1 cellular context compared by ENCODE assay signal in the genomic region with DNA sequence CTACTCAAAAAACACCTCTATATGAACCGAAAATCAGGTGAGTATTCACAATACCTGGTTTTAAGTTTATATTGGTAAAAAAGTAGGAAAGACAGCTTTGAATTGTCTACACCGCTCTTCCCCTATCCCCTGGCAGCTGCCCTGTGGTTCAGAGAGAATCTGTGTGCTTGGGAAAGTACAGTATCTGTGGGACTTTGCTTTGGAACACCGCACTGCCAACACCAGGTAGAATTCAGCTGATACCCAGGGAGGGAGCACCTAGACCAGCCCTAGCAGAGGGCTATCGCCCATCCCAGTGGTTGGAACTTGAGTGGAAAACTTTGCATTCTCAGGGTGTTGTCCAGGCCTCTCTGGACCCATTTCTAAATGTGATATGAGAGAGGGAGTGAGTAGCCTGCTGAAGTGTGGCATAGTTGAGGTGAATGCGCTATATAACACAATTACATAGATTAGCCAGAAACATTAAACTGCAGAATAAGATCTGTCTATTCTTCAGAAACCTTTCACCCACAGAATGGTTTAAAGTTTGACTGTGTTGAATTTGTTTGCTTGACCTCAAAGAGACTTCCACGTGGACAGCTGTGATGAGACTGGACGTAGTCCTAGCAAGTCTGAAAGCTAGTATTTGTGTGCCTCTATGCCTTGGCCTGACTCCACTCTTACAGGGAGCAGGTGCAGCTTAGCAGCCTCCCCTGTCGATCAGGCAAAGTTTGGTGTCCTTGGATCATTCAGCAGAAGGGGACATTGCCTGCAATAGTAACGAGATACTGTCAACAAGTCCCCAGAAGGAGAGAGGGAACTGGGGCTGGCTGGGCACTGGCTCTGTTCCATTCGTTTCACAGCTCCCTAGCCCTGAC.
TF ChIP-seq lines count a peak whose summit lies in the region.

No MANE protein-coding gene starts in this region.

TF ChIP-seq in HepG2, 621 proteins besides CTCF, POLR2A, EP300 and RAD21 (continued from another document and continues in another):
- TF ChIP-seq, protein P1, sequence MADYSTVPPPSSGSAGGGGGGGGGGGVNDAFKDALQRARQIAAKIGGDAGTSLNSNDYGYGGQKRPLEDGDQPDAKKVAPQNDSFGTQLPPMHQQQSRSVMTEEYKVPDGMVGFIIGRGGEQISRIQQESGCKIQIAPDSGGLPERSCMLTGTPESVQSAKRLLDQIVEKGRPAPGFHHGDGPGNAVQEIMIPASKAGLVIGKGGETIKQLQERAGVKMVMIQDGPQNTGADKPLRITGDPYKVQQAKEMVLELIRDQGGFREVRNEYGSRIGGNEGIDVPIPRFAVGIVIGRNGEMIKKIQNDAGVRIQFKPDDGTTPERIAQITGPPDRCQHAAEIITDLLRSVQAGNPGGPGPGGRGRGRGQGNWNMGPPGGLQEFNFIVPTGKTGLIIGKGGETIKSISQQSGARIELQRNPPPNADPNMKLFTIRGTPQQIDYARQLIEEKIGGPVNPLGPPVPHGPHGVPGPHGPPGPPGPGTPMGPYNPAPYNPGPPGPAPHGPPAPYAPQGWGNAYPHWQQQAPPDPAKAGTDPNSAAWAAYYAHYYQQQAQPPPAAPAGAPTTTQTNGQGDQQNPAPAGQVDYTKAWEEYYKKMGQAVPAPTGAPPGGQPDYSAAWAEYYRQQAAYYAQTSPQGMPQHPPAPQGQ (CRISPR knock-in tag; IDR thresholded peaks at IDR 0.05; ENCODE audit: borderline replicate concordance), result no peak
- TF ChIP-seq ZMYM4 (CRISPR knock-in tag; IDR thresholded peaks at IDR 0.05), result peak; percentile 86
- TF ChIP-seq MED13 (CRISPR knock-in tag; IDR thresholded peaks at IDR 0.05), result no peak
- TF ChIP-seq, protein P2, sequence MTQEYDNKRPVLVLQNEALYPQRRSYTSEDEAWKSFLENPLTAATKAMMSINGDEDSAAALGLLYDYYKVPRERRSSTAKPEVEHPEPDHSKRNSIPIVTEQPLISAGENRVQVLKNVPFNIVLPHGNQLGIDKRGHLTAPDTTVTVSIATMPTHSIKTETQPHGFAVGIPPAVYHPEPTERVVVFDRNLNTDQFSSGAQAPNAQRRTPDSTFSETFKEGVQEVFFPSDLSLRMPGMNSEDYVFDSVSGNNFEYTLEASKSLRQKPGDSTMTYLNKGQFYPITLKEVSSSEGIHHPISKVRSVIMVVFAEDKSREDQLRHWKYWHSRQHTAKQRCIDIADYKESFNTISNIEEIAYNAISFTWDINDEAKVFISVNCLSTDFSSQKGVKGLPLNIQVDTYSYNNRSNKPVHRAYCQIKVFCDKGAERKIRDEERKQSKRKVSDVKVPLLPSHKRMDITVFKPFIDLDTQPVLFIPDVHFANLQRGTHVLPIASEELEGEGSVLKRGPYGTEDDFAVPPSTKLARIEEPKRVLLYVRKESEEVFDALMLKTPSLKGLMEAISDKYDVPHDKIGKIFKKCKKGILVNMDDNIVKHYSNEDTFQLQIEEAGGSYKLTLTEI (CRISPR knock-in tag; conservative IDR thresholded peaks at IDR 0.05), result no peak
- no peak for TF ChIP-seq ZSCAN21 (CRISPR knock-in tag; IDR thresholded peaks at IDR 0.05; ENCODE audit: borderline replicate concordance)
- TF ChIP-seq, protein P3, sequence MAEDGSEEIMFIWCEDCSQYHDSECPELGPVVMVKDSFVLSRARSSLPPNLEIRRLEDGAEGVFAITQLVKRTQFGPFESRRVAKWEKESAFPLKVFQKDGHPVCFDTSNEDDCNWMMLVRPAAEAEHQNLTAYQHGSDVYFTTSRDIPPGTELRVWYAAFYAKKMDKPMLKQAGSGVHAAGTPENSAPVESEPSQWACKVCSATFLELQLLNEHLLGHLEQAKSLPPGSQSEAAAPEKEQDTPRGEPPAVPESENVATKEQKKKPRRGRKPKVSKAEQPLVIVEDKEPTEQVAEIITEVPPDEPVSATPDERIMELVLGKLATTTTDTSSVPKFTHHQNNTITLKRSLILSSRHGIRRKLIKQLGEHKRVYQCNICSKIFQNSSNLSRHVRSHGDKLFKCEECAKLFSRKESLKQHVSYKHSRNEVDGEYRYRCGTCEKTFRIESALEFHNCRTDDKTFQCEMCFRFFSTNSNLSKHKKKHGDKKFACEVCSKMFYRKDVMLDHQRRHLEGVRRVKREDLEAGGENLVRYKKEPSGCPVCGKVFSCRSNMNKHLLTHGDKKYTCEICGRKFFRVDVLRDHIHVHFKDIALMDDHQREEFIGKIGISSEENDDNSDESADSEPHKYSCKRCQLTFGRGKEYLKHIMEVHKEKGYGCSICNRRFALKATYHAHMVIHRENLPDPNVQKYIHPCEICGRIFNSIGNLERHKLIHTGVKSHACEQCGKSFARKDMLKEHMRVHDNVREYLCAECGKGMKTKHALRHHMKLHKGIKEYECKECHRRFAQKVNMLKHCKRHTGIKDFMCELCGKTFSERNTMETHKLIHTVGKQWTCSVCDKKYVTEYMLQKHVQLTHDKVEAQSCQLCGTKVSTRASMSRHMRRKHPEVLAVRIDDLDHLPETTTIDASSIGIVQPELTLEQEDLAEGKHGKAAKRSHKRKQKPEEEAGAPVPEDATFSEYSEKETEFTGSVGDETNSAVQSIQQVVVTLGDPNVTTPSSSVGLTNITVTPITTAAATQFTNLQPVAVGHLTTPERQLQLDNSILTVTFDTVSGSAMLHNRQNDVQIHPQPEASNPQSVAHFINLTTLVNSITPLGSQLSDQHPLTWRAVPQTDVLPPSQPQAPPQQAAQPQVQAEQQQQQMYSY (CRISPR knock-in tag; IDR thresholded peaks at IDR 0.05), result no peak
- TF ChIP-seq ZFY (CRISPR knock-in tag; IDR thresholded peaks at IDR 0.05), result peak; percentile 65
- peak; percentile 74 for TF ChIP-seq HNF4A (CRISPR knock-in tag; IDR thresholded peaks at IDR 0.05)
- 0 out of 2 replicates have a peak, but pooled peaks have one; percentile 57 for TF ChIP-seq ZNF747 (CRISPR knock-in tag; IDR thresholded peaks at IDR 0.05; ENCODE audit: borderline replicate concordance)
- TF ChIP-seq SRY (CRISPR knock-in tag; IDR thresholded peaks at IDR 0.05), result no peak
- TF ChIP-seq, protein P4, sequence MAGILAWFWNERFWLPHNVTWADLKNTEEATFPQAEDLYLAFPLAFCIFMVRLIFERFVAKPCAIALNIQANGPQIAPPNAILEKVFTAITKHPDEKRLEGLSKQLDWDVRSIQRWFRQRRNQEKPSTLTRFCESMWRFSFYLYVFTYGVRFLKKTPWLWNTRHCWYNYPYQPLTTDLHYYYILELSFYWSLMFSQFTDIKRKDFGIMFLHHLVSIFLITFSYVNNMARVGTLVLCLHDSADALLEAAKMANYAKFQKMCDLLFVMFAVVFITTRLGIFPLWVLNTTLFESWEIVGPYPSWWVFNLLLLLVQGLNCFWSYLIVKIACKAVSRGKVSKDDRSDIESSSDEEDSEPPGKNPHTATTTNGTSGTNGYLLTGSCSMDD (CRISPR knock-in tag; IDR thresholded peaks at IDR 0.05), result no peak
- 0 out of 2 replicates have a peak, but pooled peaks have one; percentile 35 for TF ChIP-seq NKX3-1 (CRISPR knock-in tag; IDR thresholded peaks at IDR 0.05)
- peak; percentile 60; the same call in 1 of the 2 replicates for TF ChIP-seq RCOR2 (CRISPR knock-in tag; IDR thresholded peaks at IDR 0.05)
- TF ChIP-seq ZNF713 (CRISPR knock-in tag; IDR thresholded peaks at IDR 0.05), result no peak
- no peak for TF ChIP-seq HCFC1 (IDR thresholded peaks at IDR 0.05; ENCODE audit: low read depth, low read length)
- no peak for TF ChIP-seq TCF12 (IDR thresholded peaks at IDR 0.05)
- TF ChIP-seq TCF12 (CRISPR knock-in tag; IDR thresholded peaks at IDR 0.05), result no peak
- TF ChIP-seq JUN (CRISPR knock-in tag; IDR thresholded peaks at IDR 0.05), result 0 out of 2 replicates have a peak, but pooled peaks have one; percentile 37
- no peak for TF ChIP-seq PRMT3 (CRISPR knock-in tag; IDR thresholded peaks at IDR 0.05; ENCODE audit: borderline replicate concordance, low read depth)
- no peak for TF ChIP-seq GATA4 (IDR thresholded peaks at IDR 0.05; ENCODE audit: borderline replicate concordance, low read depth)
- TF ChIP-seq, protein P5, sequence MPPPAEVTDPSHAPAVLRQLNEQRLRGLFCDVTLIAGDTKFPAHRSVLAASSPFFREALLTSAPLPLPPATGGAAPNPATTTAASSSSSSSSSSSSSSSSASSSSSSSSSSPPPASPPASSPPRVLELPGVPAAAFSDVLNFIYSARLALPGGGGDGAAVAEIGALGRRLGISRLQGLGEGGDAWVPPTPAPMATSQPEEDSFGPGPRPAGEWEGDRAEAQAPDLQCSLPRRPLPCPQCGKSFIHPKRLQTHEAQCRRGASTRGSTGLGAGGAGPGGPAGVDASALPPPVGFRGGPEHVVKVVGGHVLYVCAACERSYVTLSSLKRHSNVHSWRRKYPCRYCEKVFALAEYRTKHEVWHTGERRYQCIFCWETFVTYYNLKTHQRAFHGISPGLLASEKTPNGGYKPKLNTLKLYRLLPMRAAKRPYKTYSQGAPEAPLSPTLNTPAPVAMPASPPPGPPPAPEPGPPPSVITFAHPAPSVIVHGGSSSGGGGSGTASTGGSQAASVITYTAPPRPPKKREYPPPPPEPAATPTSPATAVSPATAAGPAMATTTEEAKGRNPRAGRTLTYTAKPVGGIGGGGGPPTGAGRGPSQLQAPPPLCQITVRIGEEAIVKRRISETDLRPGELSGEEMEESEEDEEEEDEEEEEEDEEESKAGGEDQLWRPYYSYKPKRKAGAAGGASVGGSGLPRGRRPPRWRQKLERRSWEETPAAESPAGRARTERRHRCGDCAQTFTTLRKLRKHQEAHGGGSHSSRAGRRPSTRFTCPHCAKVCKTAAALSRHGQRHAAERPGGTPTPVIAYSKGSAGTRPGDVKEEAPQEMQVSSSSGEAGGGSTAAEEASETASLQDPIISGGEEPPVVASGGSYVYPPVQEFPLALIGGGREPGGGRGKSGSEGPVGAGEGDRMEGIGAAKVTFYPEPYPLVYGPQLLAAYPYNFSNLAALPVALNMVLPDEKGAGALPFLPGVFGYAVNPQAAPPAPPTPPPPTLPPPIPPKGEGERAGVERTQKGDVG (CRISPR knock-in tag; IDR thresholded peaks at IDR 0.05; ENCODE audit: borderline replicate concordance), result no peak
- TF ChIP-seq PAF1 (CRISPR knock-in tag; IDR thresholded peaks at IDR 0.05), result no peak
- TF ChIP-seq ZNF883 (CRISPR knock-in tag; IDR thresholded peaks at IDR 0.05; ENCODE audit: not compliant biosample characterization), result no peak
- TF ChIP-seq ZNF3 (CRISPR knock-in tag; IDR thresholded peaks at IDR 0.05), result no peak
- TF ChIP-seq ZNF567 (CRISPR knock-in tag; IDR thresholded peaks at IDR 0.05; ENCODE audit: borderline replicate concordance), result no peak
- peak; percentile 69 for TF ChIP-seq MYC (CRISPR knock-in tag; IDR thresholded peaks at IDR 0.05; ENCODE audit: borderline replicate concordance)
- TF ChIP-seq ZNF333 (CRISPR knock-in tag; IDR thresholded peaks at IDR 0.05; ENCODE audit: borderline replicate concordance), result no peak
- TF ChIP-seq, protein P6, sequence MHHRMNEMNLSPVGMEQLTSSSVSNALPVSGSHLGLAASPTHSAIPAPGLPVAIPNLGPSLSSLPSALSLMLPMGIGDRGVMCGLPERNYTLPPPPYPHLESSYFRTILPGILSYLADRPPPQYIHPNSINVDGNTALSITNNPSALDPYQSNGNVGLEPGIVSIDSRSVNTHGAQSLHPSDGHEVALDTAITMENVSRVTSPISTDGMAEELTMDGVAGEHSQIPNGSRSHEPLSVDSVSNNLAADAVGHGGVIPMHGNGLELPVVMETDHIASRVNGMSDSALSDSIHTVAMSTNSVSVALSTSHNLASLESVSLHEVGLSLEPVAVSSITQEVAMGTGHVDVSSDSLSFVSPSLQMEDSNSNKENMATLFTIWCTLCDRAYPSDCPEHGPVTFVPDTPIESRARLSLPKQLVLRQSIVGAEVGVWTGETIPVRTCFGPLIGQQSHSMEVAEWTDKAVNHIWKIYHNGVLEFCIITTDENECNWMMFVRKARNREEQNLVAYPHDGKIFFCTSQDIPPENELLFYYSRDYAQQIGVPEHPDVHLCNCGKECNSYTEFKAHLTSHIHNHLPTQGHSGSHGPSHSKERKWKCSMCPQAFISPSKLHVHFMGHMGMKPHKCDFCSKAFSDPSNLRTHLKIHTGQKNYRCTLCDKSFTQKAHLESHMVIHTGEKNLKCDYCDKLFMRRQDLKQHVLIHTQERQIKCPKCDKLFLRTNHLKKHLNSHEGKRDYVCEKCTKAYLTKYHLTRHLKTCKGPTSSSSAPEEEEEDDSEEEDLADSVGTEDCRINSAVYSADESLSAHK (CRISPR knock-in tag; IDR thresholded peaks at IDR 0.05; ENCODE audit: borderline replicate concordance), result no peak
- TF ChIP-seq JARID2 (CRISPR knock-in tag; IDR thresholded peaks at IDR 0.05; ENCODE audit: insufficient replicate concordance), result no peak
- TF ChIP-seq ZFP82 (CRISPR knock-in tag; IDR thresholded peaks at IDR 0.05; ENCODE audit: borderline replicate concordance), result no peak
- TF ChIP-seq FLYWCH1 (CRISPR knock-in tag; IDR thresholded peaks at IDR 0.05), result no peak
- TF ChIP-seq, protein P7, sequence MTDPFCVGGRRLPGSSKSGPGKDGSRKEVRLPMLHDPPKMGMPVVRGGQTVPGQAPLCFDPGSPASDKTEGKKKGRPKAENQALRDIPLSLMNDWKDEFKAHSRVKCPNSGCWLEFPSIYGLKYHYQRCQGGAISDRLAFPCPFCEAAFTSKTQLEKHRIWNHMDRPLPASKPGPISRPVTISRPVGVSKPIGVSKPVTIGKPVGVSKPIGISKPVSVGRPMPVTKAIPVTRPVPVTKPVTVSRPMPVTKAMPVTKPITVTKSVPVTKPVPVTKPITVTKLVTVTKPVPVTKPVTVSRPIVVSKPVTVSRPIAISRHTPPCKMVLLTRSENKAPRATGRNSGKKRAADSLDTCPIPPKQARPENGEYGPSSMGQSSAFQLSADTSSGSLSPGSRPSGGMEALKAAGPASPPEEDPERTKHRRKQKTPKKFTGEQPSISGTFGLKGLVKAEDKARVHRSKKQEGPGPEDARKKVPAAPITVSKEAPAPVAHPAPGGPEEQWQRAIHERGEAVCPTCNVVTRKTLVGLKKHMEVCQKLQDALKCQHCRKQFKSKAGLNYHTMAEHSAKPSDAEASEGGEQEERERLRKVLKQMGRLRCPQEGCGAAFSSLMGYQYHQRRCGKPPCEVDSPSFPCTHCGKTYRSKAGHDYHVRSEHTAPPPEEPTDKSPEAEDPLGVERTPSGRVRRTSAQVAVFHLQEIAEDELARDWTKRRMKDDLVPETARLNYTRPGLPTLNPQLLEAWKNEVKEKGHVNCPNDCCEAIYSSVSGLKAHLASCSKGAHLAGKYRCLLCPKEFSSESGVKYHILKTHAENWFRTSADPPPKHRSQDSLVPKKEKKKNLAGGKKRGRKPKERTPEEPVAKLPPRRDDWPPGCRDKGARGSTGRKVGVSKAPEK (CRISPR knock-in tag; IDR thresholded peaks at IDR 0.05; ENCODE audit: borderline replicate concordance), result 0 out of 2 replicates have a peak, but pooled peaks have one; percentile 38
- TF ChIP-seq MAFK (conservative IDR thresholded peaks at IDR 0.05 in 1 of 2, IDR thresholded peaks at IDR 0.05 in 1 of 2; ENCODE audit: low read length in 2 of 2), result no peak
- TF ChIP-seq ATF1 (CRISPR knock-in tag; IDR thresholded peaks at IDR 0.05), result 0 out of 2 replicates have a peak, but pooled peaks have one; percentile 14
- TF ChIP-seq ZNF850 (CRISPR knock-in tag; conservative IDR thresholded peaks at IDR 0.05), result no peak
- peak; percentile 75; the same call in 1 of the 2 replicates for TF ChIP-seq ZNF607 (CRISPR knock-in tag; IDR thresholded peaks at IDR 0.05; ENCODE audit: borderline replicate concordance)
- TF ChIP-seq GABPB1 (CRISPR knock-in tag; IDR thresholded peaks at IDR 0.05), result no peak
- no peak for TF ChIP-seq ZNF558 (CRISPR knock-in tag; IDR thresholded peaks at IDR 0.05; ENCODE audit: borderline replicate concordance)
- no peak for TF ChIP-seq ZFP37 (CRISPR knock-in tag; IDR thresholded peaks at IDR 0.05; ENCODE audit: borderline replicate concordance)
